4 cellular contexts compared by ENCODE assay signal in genomic region chr6:90948540-90948939, GRCh38.
"Had no signal": no experiment of that assay in that cellular context is flagged by ENCODE, and none has a peak within 500 bp of the region (broad histone marks: within the 10 kb centered on the region; RNA-seq: fewer than 3 reads in every experiment).

No MANE protein-coding gene starts in this region.

- DNase-seq: H9, HCEC 1CT, IMR-90 had no signal

- H3K4me2 ChIP-seq: GM23338 had no signal

- H3K4me1 Mint-ChIP-seq: GM23338 had no signal

- H2AFZ ChIP-seq: GM23338 had no signal

- H3K9me3 Mint-ChIP-seq: GM23338, H9 had no signal

- H3K4me3 ChIP-seq: GM23338 had no signal

- ATAC-seq: GM23338 had no signal

- H3K27ac Mint-ChIP-seq: GM23338, H9 had no signal

- H3K4me3 Mint-ChIP-seq: GM23338, H9 had no signal
